21 cellular contexts compared by ENCODE assay signal in the genomic region with DNA sequence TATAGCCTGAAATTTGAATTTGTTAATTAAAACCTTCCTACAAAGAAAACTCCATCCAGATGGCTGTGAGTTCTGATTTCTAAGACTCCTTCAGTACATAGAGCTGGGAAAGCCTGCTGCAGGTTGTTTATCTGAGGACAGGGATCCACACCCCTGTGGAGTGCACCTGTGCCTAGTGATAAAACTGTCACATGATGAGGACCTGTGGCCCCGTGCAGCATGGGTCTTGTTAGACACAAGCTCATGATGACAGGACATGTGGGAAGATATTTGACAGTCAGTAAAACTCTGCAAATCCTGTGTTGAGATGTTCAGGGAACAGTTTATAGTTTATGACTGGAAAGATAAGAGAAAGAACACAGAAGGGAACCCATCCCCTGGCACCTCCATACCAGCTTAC.
"Had no signal": no experiment of that assay in that cellular context is flagged by ENCODE, and none has a peak within 500 bp of the region (broad histone marks: within the 10 kb centered on the region; RNA-seq: fewer than 3 reads in every experiment).

No MANE protein-coding gene starts in this region.

- H3K27me3 ChIP-seq: breast epithelium, neutrophil, right lobe of liver, tibial nerve had no signal

- H3K4me3 ChIP-seq: breast epithelium, right lobe of liver, tibial nerve had no signal

- H3K4me3 Mint-ChIP-seq: activated CD4-positive, alpha-beta memory T cell treated with anti-CD3 and anti-CD28 coated beads, Interleukin-2, amount 10 ng/mL, durations not matched to agents 7 days and 5 days; activated naive CD4-positive, alpha-beta T cell treated with anti-CD3 and anti-CD28 coated beads, Interleukin-2, amount 50 U/mL, for 24 hours; activated naive CD8-positive, alpha-beta T cell treated with anti-CD3 and anti-CD28 coated beads, Interleukin-2, amount 50 U/mL, for 24 hours; nephron had no signal

- H3K27ac ChIP-seq: breast epithelium, neutrophil, right lobe of liver, tibial nerve had no signal

- H3K4me1 Mint-ChIP-seq: activated CD4-positive, alpha-beta memory T cell treated with anti-CD3 and anti-CD28 coated beads, Interleukin-2, amount 10 ng/mL, durations not matched to agents 7 days and 5 days; activated naive CD4-positive, alpha-beta T cell treated with anti-CD3 and anti-CD28 coated beads, Interleukin-2, amount 50 U/mL, for 24 hours; activated naive CD8-positive, alpha-beta T cell treated with anti-CD3 and anti-CD28 coated beads, Interleukin-2, amount 50 U/mL, for 24 hours; nephron had no signal

- H3K27me3 Mint-ChIP-seq: activated CD4-positive, alpha-beta memory T cell treated with anti-CD3 and anti-CD28 coated beads, Interleukin-2, amount 10 ng/mL, durations not matched to agents 7 days and 5 days; activated naive CD8-positive, alpha-beta T cell treated with anti-CD3 and anti-CD28 coated beads, Interleukin-2, amount 50 U/mL, for 24 hours had no signal

- H3K27ac Mint-ChIP-seq: activated CD4-positive, alpha-beta memory T cell treated with anti-CD3 and anti-CD28 coated beads, Interleukin-2, amount 10 ng/mL, durations not matched to agents 7 days and 5 days; activated naive CD4-positive, alpha-beta T cell treated with anti-CD3 and anti-CD28 coated beads, Interleukin-2, amount 50 U/mL, for 24 hours; activated naive CD8-positive, alpha-beta T cell treated with anti-CD3 and anti-CD28 coated beads, Interleukin-2, amount 50 U/mL, for 24 hours; activated T-helper 2 cell treated with anti-CD3 and anti-CD28 coated beads, Interferon-gamma antibody, Interleukin-2, Interleukin-4, amounts not matched to agents 10 μg/mL and 5 μg/mL and 100 μg/mL, durations not matched to agents 14 hours and 24 hours and 36 hours; nephron had no signal

- H3K36me3 ChIP-seq: breast epithelium, neutrophil, right lobe of liver, tibial nerve had no signal

- DNase-seq: activated CD4-positive, alpha-beta memory T cell treated with anti-CD3 and anti-CD28 coated beads, Interleukin-2, amount 10 ng/mL, durations not matched to agents 7 days and 5 days; activated CD4-positive, alpha-beta T cell treated with anti-CD3 and anti-CD28 coated beads for 4 hours; activated CD4-positive, CD25-positive, alpha-beta regulatory T cell; activated naive CD8-positive, alpha-beta T cell treated with anti-CD3 and anti-CD28 coated beads, Interleukin-2, amount 50 U/mL, for 24 hours; activated T-cell treated with anti-CD3 and anti-CD28 coated beads, Interleukin-2, amount 50 U/mL, for 48 hours; amygdala; central memory CD4-positive, alpha-beta T cell; dermis blood vessel endothelial cell; effector CD4-positive, alpha-beta T cell; islet precursor cell; left ventricle myocardium superior; mammary epithelial cell; right lobe of liver; stimulated activated CD4-positive, alpha-beta T cell treated with anti-CD3 and anti-CD28 coated beads, Interleukin-2, amount 100 ng/mL, for 48 hours; stimulated activated naive CD4-positive, alpha-beta T cell treated with Interleukin-2 at 50 U/mL for 16 hours had no signal

- H3K9me3 ChIP-seq: breast epithelium, neutrophil, right lobe of liver, tibial nerve had no signal

- ATAC-seq: activated naive CD8-positive, alpha-beta T cell treated with anti-CD3 and anti-CD28 coated beads, Interleukin-2, amount 50 U/mL, for 24 hours; left ventricle myocardium superior; right lobe of liver had no signal

- H3K4me1 ChIP-seq: breast epithelium, right lobe of liver, tibial nerve had no signal

- H3K9me3 Mint-ChIP-seq: activated CD4-positive, alpha-beta memory T cell treated with anti-CD3 and anti-CD28 coated beads, Interleukin-2, amount 10 ng/mL, durations not matched to agents 7 days and 5 days; activated naive CD4-positive, alpha-beta T cell treated with anti-CD3 and anti-CD28 coated beads, Interleukin-2, amount 50 U/mL, for 24 hours; activated naive CD8-positive, alpha-beta T cell treated with anti-CD3 and anti-CD28 coated beads, Interleukin-2, amount 50 U/mL, for 24 hours; activated T-helper 2 cell treated with anti-CD3 and anti-CD28 coated beads, Interferon-gamma antibody, Interleukin-2, Interleukin-4, amounts not matched to agents 10 μg/mL and 5 μg/mL and 100 μg/mL, durations not matched to agents 14 hours and 24 hours and 36 hours; nephron had no signal

- H3K36me3 Mint-ChIP-seq: activated naive CD4-positive, alpha-beta T cell treated with anti-CD3 and anti-CD28 coated beads, Interleukin-2, amount 50 U/mL, for 24 hours had no signal
